ENCODE assay signal across 8 cellular contexts in the genomic region with DNA sequence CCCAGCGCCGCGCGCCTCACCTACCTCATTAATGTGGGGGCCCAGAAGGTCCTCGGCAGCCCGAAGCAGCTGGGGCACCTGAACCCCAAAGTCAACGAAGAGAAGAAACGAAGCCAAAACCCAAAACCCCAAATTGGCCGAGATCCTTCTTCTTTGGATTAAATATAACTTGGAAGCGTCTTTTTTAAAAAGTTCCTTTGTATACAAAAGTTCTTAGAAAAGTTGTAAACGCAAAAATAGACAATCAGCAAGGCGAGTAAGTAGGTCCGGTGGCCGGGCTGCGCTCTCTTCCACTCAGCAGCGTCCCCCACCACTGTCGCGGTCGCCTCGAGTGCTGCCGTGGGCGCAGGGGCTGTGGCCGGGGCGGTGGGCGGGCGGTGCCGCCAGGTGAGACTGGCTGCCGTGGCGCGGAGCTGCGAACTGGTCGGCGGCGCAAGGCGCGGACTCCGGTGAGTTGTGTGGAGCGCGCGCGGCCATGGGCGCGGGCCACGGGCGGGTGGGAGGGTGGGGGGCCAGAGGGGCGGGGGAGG. TPM values are rescaled to one million over a fixed set of nuclear protein-coding genes. Genes with fewer than 3 reads are reported as not detected.
DNase-seq lines count a peak whose midpoint lies in the region; ATAC-seq lines count a peak whose summit lies in the region.

No MANE protein-coding gene starts in this region.

- H3K4me3 ChIP-seq in thymus (ENCODE audit: low read length) = peak overlapping the region; percentile 57

- H3K9me3 ChIP-seq in thymus (ENCODE audit: control insufficient read depth) = no peaks in the 10 kb centered on the region

- ATAC-seq in GM19043 (IDR thresholded peaks at IDR 0.05; ENCODE audit: low read depth, unreplicated experiment) = peak; percentile 17
- peak; percentile 16 for ATAC-seq in HG03342 (IDR thresholded peaks at IDR 0.05; ENCODE audit: unreplicated experiment)

- DNase-seq in ACHN (peak; percentile 7), left kidney (ENCODE audit: low read depth, low spot score) (peak; percentile 70), G401 (ENCODE audit: low spot score) (no peak), GM19238 (ENCODE audit: insufficient read length, low spot score) (no peak)

- peaks cover 66% of the 10 kb centered on the region for H3K27me3 ChIP-seq in thymus (ENCODE audit: control insufficient read depth, insufficient read depth)

- H3K4me1 ChIP-seq in thymus (ENCODE audit: control insufficient read depth, insufficient read depth, low read length) = peaks cover 14% of the 10 kb centered on the region

- in situ Hi-C loops in ACHN (cut with HindIII; ENCODE audit: low pct_ligation_motif_present, low pct_unique_long_range_greater_than_20kb, low sequenced_read_pairs) (no loop called here), G401 (cut with HindIII; ENCODE audit: low sequenced_read_pairs) (no loop called here)

- H3K27ac ChIP-seq in adipose tissue (ENCODE audit: low read depth, low read length) (peak overlapping the region; percentile 36), thymus (ENCODE audit: low read depth) (peak overlapping the region; percentile 58)

- no peaks in the 10 kb centered on the region for H3K36me3 ChIP-seq in thymus (ENCODE audit: control insufficient read depth, insufficient read depth)

- WGBS in adipose tissue, 3 donors = 0 to 1% (median 0%) methylated on average over 27 to 44 of the region's 46 CpGs
- WGBS in thymus = 1% methylated on average over 46 of the region's 46 CpGs

RNA-seq across cellular contexts. Expression of a gene that starts 0.4 kb away (rescaled TPM):
- polyA plus RNA-seq in adipose tissue (100 to 1,000 TPM in 2 of 3 donors, 10 to 100 TPM in 1; 11.6 to 168 (median 158) TPM), thymus (28.1 TPM)
- 0.68 TPM in 1 of 2 replicates, not detected in the other for total RNA-seq in G401 (2014; rRNA removed; shearing (Covaris generic))

Comparison
In these comparisons a context has a peak if more than half of its experiments do, and no peak if none do; other contexts are left out.
1. DNase-seq: peak in ACHN (single experiment) and left kidney (single experiment); none in G401 (single experiment) and GM19238 (single experiment).